In the genomic region with DNA sequence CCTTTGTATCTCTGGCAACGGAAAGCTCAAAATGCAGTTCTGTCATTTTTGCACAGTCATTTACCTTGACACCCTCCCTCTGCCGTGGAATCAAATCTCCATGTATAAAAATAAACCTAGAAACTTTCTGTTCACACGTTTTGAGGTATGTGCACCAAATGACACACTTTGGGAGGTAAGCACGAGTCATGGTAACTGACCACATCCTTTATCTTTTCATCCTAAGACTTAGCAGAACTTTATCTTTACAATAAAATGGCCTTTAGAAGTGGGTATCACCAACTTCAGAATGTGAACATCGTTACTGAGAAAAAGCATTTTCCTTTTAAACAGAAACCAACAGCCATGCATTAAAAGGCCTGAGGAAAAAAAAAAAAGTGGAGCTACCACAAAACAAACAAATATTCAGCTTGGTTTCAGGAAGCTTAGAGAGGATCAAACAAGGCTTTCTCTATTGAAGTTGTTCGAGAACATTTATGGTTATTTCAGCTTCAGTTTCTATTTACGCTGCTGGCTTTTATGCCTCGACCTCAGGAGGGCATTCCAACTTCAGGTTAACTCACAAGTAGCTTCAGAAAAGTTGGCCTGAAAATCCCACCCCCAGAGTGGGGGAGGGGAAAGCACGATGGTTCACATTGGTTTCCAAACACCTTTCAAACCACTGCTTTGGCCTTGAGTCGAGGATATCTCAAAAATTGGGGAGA, we compare ENCODE assay signal across 8 cellular contexts.
DNase-seq lines count a peak whose midpoint lies in the region; ATAC-seq and TF ChIP-seq lines count a peak whose summit lies in the region.

No MANE protein-coding gene starts in this region.

- TF ChIP-seq POLR2A in esophagus muscularis mucosa (IDR thresholded peaks at IDR 0.05; ENCODE audit: low read depth) = no peak

- peak overlapping the region; percentile 62 for H2AFZ ChIP-seq in KMS-11 (ENCODE audit: low read depth)

- 83% methylated on average over 10 of the region's 10 CpGs for WGBS in esophagus muscularis mucosa

- no peak overlapping the region for H3K4me3 ChIP-seq in KMS-11 (IDR thresholded peaks at IDR 0.05; ENCODE audit: insufficient read depth, low read depth, low read length)
- H3K4me3 ChIP-seq in esophagus muscularis mucosa = no peak overlapping the region

- H3K4me1 ChIP-seq in KMS-11 (ENCODE audit: low read depth, poor library complexity, severe bottlenecking) (peaks cover 32% of the 10 kb centered on the region), esophagus muscularis mucosa (no peaks in the 10 kb centered on the region)

- peak overlapping the region; percentile 77 for H3K27ac ChIP-seq in KMS-11
- H3K27ac ChIP-seq in esophagus muscularis mucosa (replicated peaks in 1 of 4) = no peak overlapping the region

- no peaks in the 10 kb centered on the region for H4K20me1 ChIP-seq in KMS-11 (ENCODE audit: insufficient read depth)

- H3K27me3 ChIP-seq in KMS-11 (ENCODE audit: insufficient read depth, low read depth) (no peaks in the 10 kb centered on the region), esophagus muscularis mucosa (no peaks in the 10 kb centered on the region)

- no peak for TF ChIP-seq EP300 in esophagus muscularis mucosa (IDR thresholded peaks at IDR 0.05)

- peak overlapping the region; percentile 49 for H3K4me2 ChIP-seq in KMS-11

- no peaks in the 10 kb centered on the region for H3K79me2 ChIP-seq in KMS-11 (ENCODE audit: insufficient read depth, low read depth)

- H3K36me3 ChIP-seq in KMS-11 (ENCODE audit: insufficient read depth) = no peaks in the 10 kb centered on the region
- no peaks in the 10 kb centered on the region for H3K36me3 ChIP-seq in esophagus muscularis mucosa

- H3K9ac ChIP-seq in KMS-11 = peak overlapping the region; percentile 45; the same call in 1 of the 2 replicates

- intact Hi-C loops in left colon (cut with DNase I, micrococcal nuclease) = no loop called here
- intact Hi-C loops in esophagus muscularis mucosa (cut with DNase I) = no loop called here

- TF ChIP-seq CTCF in KMS-11 (conservative IDR thresholded peaks at IDR 0.05; ENCODE audit: low read depth, low read length) = no peak
- no peak for TF ChIP-seq CTCF in esophagus muscularis mucosa (IDR thresholded peaks at IDR 0.05)

- H3K9me3 ChIP-seq in esophagus muscularis mucosa = no peaks in the 10 kb centered on the region

- DNase-seq in amniotic epithelial cell (ENCODE audit: low read depth) = peak; percentile 18
- DNase-seq in stimulated activated CD4-positive, alpha-beta T cell treated with anti-CD3 and anti-CD28 coated beads, Interleukin-4, amount 100 ng/mL, for 48 hours (ENCODE audit: low read depth in 2 of 2) = peak; percentile 11 to 41
- no peak for DNase-seq in left colon
- DNase-seq in esophagus muscularis mucosa (ENCODE audit: extremely low spot score) = no peak
- no peak for DNase-seq in NCI-H1694 treated with DMSO at 0.1 percent for 48 hours (lab: John Stamatoyannopoulos, UW)
- DNase-seq in inferior parietal cortex (ENCODE audit: extremely low spot score) = no peak

- ATAC-seq in GM19438 (IDR thresholded peaks at IDR 0.05; ENCODE audit: low read depth, unreplicated experiment) (peak; percentile 61), left colon (no peak)

Comparison
In these comparisons a context has a peak if more than half of its experiments do, and no peak if none do; other contexts are left out.
1. DNase-seq: peak in amniotic epithelial cell (single experiment) and stimulated activated CD4-positive, alpha-beta T cell treated with anti-CD3 and anti-CD28 coated beads, Interleukin-4, amount 100 ng/mL, for 48 hours (2 of 2); none in left colon (0 of 2), esophagus muscularis mucosa (single experiment), NCI-H1694 treated with DMSO at 0.1 percent for 48 hours (single experiment) and inferior parietal cortex (single experiment).